10 cellular contexts compared by ENCODE assay signal in the genomic region with DNA sequence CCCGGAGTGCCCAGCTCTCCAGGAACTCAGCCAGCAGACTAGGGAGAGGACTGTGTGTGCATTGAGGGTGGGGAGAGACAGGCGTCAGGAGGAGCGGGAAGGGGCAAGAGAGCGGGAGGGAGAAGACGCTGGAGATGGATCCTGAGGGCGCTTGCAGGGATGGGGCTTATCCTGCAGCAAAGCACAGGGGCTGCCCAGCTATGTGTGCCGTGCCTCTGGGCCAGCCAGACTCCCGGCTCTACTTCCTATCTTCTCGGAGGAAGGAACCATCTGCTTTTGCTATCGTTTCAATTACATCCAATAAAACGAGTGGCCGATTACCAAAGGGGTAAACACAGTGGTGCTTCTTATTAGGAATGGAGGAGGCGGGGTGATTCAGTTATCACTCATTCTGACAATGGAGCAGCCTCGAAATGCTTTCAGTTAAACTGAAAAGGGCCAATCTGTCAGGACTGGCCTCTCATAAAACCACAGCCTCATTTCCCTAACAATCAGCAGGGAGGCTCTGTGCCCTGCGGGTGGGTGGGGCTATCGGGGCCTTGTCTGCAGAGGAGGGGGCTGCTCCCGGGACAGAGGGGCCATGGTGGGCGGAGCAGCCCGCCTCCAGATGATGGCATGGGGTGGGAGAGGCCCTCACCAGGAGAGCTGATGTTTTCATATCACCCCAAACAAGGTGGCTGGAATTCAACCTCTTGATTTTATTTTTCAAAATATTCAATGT.
DNase-seq lines count a peak whose midpoint lies in the region; ATAC-seq and TF ChIP-seq lines count a peak whose summit lies in the region.
"Had no signal": no experiment of that assay in that cellular context is flagged by ENCODE, and none has a peak within 500 bp of the region (broad histone marks: within the 10 kb centered on the region; RNA-seq: fewer than 3 reads in every experiment).

No MANE protein-coding gene starts in this region.

- CTCF ChIA-PET in WTC11 (lab: Charles Lee), result interaction anchor here (0.7 to 2.8 kb wide), 5 partner anchors 42 to 135 kb away, joined by 3 to 12 read pairs (median 4); no protein-coding TSS in a partner anchor

- no peaks in the 10 kb centered on the region for H3K36me3 Mint-ChIP-seq in WTC11

- no peak for TF ChIP-seq CTCF in WTC11 (IDR thresholded peaks at IDR 0.05)

- no peaks in the 10 kb centered on the region for H3K9me3 Mint-ChIP-seq in WTC11

- peak overlapping the region; percentile 24; the same call in 1 of the 2 replicates for H3K4me3 Mint-ChIP-seq in WTC11

- ATAC-seq in WTC11 (peak; percentile 69), HG03196 (IDR thresholded peaks at IDR 0.05; ENCODE audit: unreplicated experiment) (no peak), GM18520 (IDR thresholded peaks at IDR 0.05; ENCODE audit: unreplicated experiment) (no peak)

- no peaks in the 10 kb centered on the region for H3K27me3 Mint-ChIP-seq in WTC11 (ENCODE audit: low read depth)

- no peak overlapping the region for H3K27ac Mint-ChIP-seq in WTC11

- DNase-seq in DMS 273 treated with DMSO at 0.1 percent for 48 hours (lab: John Stamatoyannopoulos, UW), result peak; percentile 13
- peak; percentile 20 for DNase-seq in MV-4-11 (lab: John Stamatoyannopoulos, UW)
- DNase-seq in WTC11 (ENCODE audit: low spot score), result peak; percentile 58
- peak; percentile 62 for DNase-seq in left kidney (ENCODE audit: low read depth, low spot score)
- no peak for DNase-seq in dedifferentiated amniotic fluid mesenchymal stem cell (ENCODE audit: extremely low spot score)
- DNase-seq in NCI-H2081 treated with DMSO at 0.1 percent for 48 hours (lab: John Stamatoyannopoulos, UW), result no peak
- DNase-seq: lower lobe of right lung, NCI-H1048 had no signal

- POLR2A ChIA-PET in WTC11 (lab: Charles Lee), result interaction anchor here (1.0 kb wide), 1 partner anchor 85 kb away, joined by 3 read pairs; no protein-coding TSS in a partner anchor

- peaks cover 50% of the 10 kb centered on the region for H3K4me1 Mint-ChIP-seq in WTC11

TF ChIP-seq in WTC11, 78 proteins besides CTCF, POLR2A, EP300 and RAD21:
- TF ChIP-seq, protein P1, sequence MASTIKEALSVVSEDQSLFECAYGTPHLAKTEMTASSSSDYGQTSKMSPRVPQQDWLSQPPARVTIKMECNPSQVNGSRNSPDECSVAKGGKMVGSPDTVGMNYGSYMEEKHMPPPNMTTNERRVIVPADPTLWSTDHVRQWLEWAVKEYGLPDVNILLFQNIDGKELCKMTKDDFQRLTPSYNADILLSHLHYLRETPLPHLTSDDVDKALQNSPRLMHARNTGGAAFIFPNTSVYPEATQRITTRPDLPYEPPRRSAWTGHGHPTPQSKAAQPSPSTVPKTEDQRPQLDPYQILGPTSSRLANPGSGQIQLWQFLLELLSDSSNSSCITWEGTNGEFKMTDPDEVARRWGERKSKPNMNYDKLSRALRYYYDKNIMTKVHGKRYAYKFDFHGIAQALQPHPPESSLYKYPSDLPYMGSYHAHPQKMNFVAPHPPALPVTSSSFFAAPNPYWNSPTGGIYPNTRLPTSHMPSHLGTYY (CRISPR knock-in tag; IDR thresholded peaks at IDR 0.05), result no peak
- TF ChIP-seq, protein P2, sequence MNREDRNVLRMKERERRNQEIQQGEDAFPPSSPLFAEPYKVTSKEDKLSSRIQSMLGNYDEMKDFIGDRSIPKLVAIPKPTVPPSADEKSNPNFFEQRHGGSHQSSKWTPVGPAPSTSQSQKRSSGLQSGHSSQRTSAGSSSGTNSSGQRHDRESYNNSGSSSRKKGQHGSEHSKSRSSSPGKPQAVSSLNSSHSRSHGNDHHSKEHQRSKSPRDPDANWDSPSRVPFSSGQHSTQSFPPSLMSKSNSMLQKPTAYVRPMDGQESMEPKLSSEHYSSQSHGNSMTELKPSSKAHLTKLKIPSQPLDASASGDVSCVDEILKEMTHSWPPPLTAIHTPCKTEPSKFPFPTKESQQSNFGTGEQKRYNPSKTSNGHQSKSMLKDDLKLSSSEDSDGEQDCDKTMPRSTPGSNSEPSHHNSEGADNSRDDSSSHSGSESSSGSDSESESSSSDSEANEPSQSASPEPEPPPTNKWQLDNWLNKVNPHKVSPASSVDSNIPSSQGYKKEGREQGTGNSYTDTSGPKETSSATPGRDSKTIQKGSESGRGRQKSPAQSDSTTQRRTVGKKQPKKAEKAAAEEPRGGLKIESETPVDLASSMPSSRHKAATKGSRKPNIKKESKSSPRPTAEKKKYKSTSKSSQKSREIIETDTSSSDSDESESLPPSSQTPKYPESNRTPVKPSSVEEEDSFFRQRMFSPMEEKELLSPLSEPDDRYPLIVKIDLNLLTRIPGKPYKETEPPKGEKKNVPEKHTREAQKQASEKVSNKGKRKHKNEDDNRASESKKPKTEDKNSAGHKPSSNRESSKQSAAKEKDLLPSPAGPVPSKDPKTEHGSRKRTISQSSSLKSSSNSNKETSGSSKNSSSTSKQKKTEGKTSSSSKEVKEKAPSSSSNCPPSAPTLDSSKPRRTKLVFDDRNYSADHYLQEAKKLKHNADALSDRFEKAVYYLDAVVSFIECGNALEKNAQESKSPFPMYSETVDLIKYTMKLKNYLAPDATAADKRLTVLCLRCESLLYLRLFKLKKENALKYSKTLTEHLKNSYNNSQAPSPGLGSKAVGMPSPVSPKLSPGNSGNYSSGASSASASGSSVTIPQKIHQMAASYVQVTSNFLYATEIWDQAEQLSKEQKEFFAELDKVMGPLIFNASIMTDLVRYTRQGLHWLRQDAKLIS (CRISPR knock-in tag; IDR thresholded peaks at IDR 0.05; ENCODE audit: borderline replicate concordance), result no peak
- TF ChIP-seq GRHL2 (CRISPR knock-in tag; IDR thresholded peaks at IDR 0.05; ENCODE audit: insufficient replicate concordance, severe bottlenecking), result no peak
- TF ChIP-seq ZNF317 (CRISPR knock-in tag; IDR thresholded peaks at IDR 0.05; ENCODE audit: borderline replicate concordance, low read depth), result no peak
- no peak for TF ChIP-seq FOXJ3 (CRISPR knock-in tag; IDR thresholded peaks at IDR 0.05; ENCODE audit: borderline replicate concordance)
- TF ChIP-seq JAZF1 (CRISPR knock-in tag; IDR thresholded peaks at IDR 0.05), result no peak
- no peak for TF ChIP-seq NFATC4 (CRISPR knock-in tag; IDR thresholded peaks at IDR 0.05)
- TF ChIP-seq, protein P3, sequence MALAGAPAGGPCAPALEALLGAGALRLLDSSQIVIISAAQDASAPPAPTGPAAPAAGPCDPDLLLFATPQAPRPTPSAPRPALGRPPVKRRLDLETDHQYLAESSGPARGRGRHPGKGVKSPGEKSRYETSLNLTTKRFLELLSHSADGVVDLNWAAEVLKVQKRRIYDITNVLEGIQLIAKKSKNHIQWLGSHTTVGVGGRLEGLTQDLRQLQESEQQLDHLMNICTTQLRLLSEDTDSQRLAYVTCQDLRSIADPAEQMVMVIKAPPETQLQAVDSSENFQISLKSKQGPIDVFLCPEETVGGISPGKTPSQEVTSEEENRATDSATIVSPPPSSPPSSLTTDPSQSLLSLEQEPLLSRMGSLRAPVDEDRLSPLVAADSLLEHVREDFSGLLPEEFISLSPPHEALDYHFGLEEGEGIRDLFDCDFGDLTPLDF (CRISPR knock-in tag; IDR thresholded peaks at IDR 0.05), result no peak
- no peak for TF ChIP-seq NR2C2 (CRISPR knock-in tag; IDR thresholded peaks at IDR 0.05)
- TF ChIP-seq ELF4 (CRISPR knock-in tag; IDR thresholded peaks at IDR 0.05; ENCODE audit: low read depth), result no peak
- TF ChIP-seq PRRX2 (CRISPR knock-in tag; IDR thresholded peaks at IDR 0.05), result no peak
- TF ChIP-seq EMX1 (CRISPR knock-in tag; IDR thresholded peaks at IDR 0.05), result no peak

Comparison
In these comparisons a context has a peak if more than half of its experiments do, and no peak if none do; other contexts are left out.
1. DNase-seq: peak in DMS 273 treated with DMSO at 0.1 percent for 48 hours (single experiment), MV-4-11 (single experiment), WTC11 (single experiment) and left kidney (single experiment); none in dedifferentiated amniotic fluid mesenchymal stem cell (single experiment) and NCI-H2081 treated with DMSO at 0.1 percent for 48 hours (single experiment).